In the genomic region with DNA sequence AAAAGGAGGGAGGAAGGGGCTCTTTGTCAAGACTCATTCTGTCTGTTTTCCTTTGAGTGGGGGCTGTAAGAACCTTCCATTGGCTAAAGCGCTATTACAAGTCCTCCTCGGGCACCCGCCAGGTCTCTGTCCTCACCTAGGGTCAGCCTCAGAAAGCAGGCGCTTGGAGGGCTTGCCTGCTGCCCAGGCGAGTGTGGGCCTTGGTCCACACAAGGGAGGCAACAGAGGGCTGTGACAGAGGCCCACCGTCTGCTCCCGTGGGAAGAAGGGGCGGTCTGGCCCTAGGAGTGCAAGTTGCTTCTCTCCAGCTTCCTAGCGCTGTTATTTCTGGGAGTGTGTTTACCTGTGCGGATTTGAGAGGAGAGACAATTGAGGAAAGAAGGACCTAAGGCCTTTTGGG, we compare ENCODE assay signal across 23 cellular contexts. TPM values are rescaled to one million over a fixed set of nuclear protein-coding genes. Genes with fewer than 3 reads are reported as not detected.
DNase-seq lines count a peak whose midpoint lies in the region; FAIRE-seq and TF ChIP-seq lines count a peak whose summit lies in the region.
"Had no signal": no experiment of that assay in that cellular context is flagged by ENCODE, and none has a peak within 500 bp of the region (broad histone marks: within the 10 kb centered on the region; RNA-seq: fewer than 3 reads in every experiment).

No MANE protein-coding gene starts in this region.

- 92 to 94% (median 93%) methylated on average over 10 of the region's 10 CpGs for WGBS in spleen, 5 donors

- H3K4me3 ChIP-seq in kidney (ENCODE audit: low read length in 2 of 2) = no peak overlapping the region
- no peak overlapping the region for H3K4me3 ChIP-seq in neural progenitor cell
- no peak overlapping the region for H3K4me3 ChIP-seq in spleen
- H3K4me3 ChIP-seq in uterus = no peak overlapping the region
- H3K4me3 ChIP-seq: GM23338 had no signal

- peak; percentile 52 for DNase-seq in kidney
- DNase-seq in neural progenitor cell (ENCODE audit: low spot score) = no peak
- peak; percentile 51 for DNase-seq in spleen
- no peak for DNase-seq in DMS53 (lab: John Stamatoyannopoulos, UW)
- DNase-seq in frontal cortex (ENCODE audit: low spot score in 2 of 2) = no peak
- no peak for DNase-seq in uterus
- DNase-seq in endothelial cell (ENCODE audit: low spot score) = no peak
- DNase-seq: ACHN; BE2C; C1 segment of cervical spinal cord; Caco-2; CD4-positive, alpha-beta T cell; DMS79; GDM1; HCEC 1CT had no signal

- H4K20me1 ChIP-seq in neural progenitor cell (ENCODE audit: low read depth) = no peaks in the 10 kb centered on the region

- intact Hi-C loops in kidney (cut with DNase I) = no loop called here
- intact Hi-C loops in spleen (cut with DNase I; ENCODE audit: low total_unique reads) = no loop called here
- intact Hi-C loops in uterus (cut with DNase I; ENCODE audit: low total_unique reads) = no loop called here

- H3K27me3 ChIP-seq in neural progenitor cell (no peaks in the 10 kb centered on the region), spleen (replicated peaks in 1 of 7) (peaks cover 0 to 16% (median 0%) of the 10 kb centered on the region in 7 donors), uterus (no peaks in the 10 kb centered on the region)
- H3K27me3 ChIP-seq: BE2C had no signal

- H3K27ac Mint-ChIP-seq in neural progenitor cell (no peak overlapping the region), endothelial cell (ENCODE audit: unreplicated experiment) (no peak overlapping the region)
- H3K27ac Mint-ChIP-seq: CD4-positive, alpha-beta T cell; GM23338 had no signal

- H3K27me3 Mint-ChIP-seq in neural progenitor cell (ENCODE audit: insufficient read depth, low read depth) = peaks cover 10% of the 10 kb centered on the region
- peaks cover 4% of the 10 kb centered on the region for H3K27me3 Mint-ChIP-seq in endothelial cell (ENCODE audit: unreplicated experiment)
- H3K27me3 Mint-ChIP-seq: CD4-positive, alpha-beta T cell had no signal

- TF ChIP-seq POLR2A in spleen (IDR thresholded peaks at IDR 0.05) = no peak
- no peak for TF ChIP-seq POLR2A in uterus (IDR thresholded peaks at IDR 0.05)

- H3K9ac ChIP-seq in kidney (ENCODE audit: low read length in 2 of 2) = no peak overlapping the region
- H3K9ac ChIP-seq in neural progenitor cell = no peak overlapping the region

- H3K4me3 Mint-ChIP-seq in neural progenitor cell (peak overlapping the region; percentile 41), endothelial cell (ENCODE audit: unreplicated experiment) (no peak overlapping the region)
- H3K4me3 Mint-ChIP-seq: CD4-positive, alpha-beta T cell; GM23338 had no signal

- H3K36me3 Mint-ChIP-seq in neural progenitor cell (no peaks in the 10 kb centered on the region), endothelial cell (ENCODE audit: low read depth, unreplicated experiment) (no peaks in the 10 kb centered on the region)

- H3K9me3 ChIP-seq in kidney (ENCODE audit: control insufficient read depth in 1 of 2, low read length in 2 of 2) = no peaks in the 10 kb centered on the region
- no peaks in the 10 kb centered on the region for H3K9me3 ChIP-seq in neural progenitor cell (ENCODE audit: low read depth)
- H3K9me3 ChIP-seq in spleen = no peaks in the 10 kb centered on the region
- no peaks in the 10 kb centered on the region for H3K9me3 ChIP-seq in uterus
- H3K9me3 ChIP-seq: BE2C, Caco-2 had no signal

- H3K4me1 Mint-ChIP-seq in neural progenitor cell = peaks cover 6% of the 10 kb centered on the region
- H3K4me1 Mint-ChIP-seq in endothelial cell (ENCODE audit: unreplicated experiment) = peaks cover 7% of the 10 kb centered on the region
- H3K4me1 Mint-ChIP-seq: GM23338 had no signal

- H3F3A ChIP-seq in neural progenitor cell (ENCODE audit: low read depth) = no peaks in the 10 kb centered on the region

- peak overlapping the region; percentile 66 for H3K27ac ChIP-seq in VCaP
- no peak overlapping the region for H3K27ac ChIP-seq in kidney (ENCODE audit: low read depth in 2 of 2, low read length in 2 of 2)
- H3K27ac ChIP-seq in neural progenitor cell = no peak overlapping the region
- H3K27ac ChIP-seq in spleen = no peak overlapping the region
- no peak overlapping the region for H3K27ac ChIP-seq in uterus
- H3K27ac ChIP-seq: HL-60 had no signal

- H3K4me1 ChIP-seq in kidney (ENCODE audit: control insufficient read depth in 1 of 2, insufficient read depth in 1 of 2, low read depth in 1 of 2, low read length in 2 of 2) (no peaks in the 10 kb centered on the region), neural progenitor cell (no peaks in the 10 kb centered on the region), spleen (no peaks in the 10 kb centered on the region), uterus (no peaks in the 10 kb centered on the region)
- H3K4me1 ChIP-seq: BE2C had no signal

- no peak overlapping the region for H2AFZ ChIP-seq in neural progenitor cell (replicated peaks)
- H2AFZ ChIP-seq: GM23338 had no signal

- no peaks in the 10 kb centered on the region for H3K79me2 ChIP-seq in neural progenitor cell (ENCODE audit: low read depth)

- H3K36me3 ChIP-seq in kidney (ENCODE audit: control insufficient read depth in 1 of 2, insufficient read depth in 2 of 2, low read length in 2 of 2) = no peaks in the 10 kb centered on the region
- H3K36me3 ChIP-seq in neural progenitor cell = no peaks in the 10 kb centered on the region
- no peaks in the 10 kb centered on the region for H3K36me3 ChIP-seq in spleen
- H3K36me3 ChIP-seq in uterus = no peaks in the 10 kb centered on the region
- H3K36me3 ChIP-seq: BE2C had no signal

- TF ChIP-seq CTCF in VCaP (conservative IDR thresholded peaks at IDR 0.05) = no peak
- TF ChIP-seq CTCF in kidney (IDR thresholded peaks at IDR 0.05; ENCODE audit: borderline replicate concordance, extremely low read depth, insufficient read depth) = no peak
- no peak for TF ChIP-seq CTCF in neural progenitor cell (IDR thresholded peaks at IDR 0.05)
- TF ChIP-seq CTCF in spleen (IDR thresholded peaks at IDR 0.05 in 8 of 11, conservative IDR thresholded peaks at IDR 0.05 in 3 of 11) = no peak
- TF ChIP-seq CTCF in uterus (IDR thresholded peaks at IDR 0.05) = no peak
- no peak for TF ChIP-seq CTCF in endothelial cell (IDR thresholded peaks at IDR 0.05; ENCODE audit: unreplicated experiment)

- H3K9me3 Mint-ChIP-seq in neural progenitor cell = no peaks in the 10 kb centered on the region
- H3K9me3 Mint-ChIP-seq in endothelial cell (ENCODE audit: unreplicated experiment) = no peaks in the 10 kb centered on the region
- H3K9me3 Mint-ChIP-seq: CD4-positive, alpha-beta T cell; GM23338 had no signal

- H3K4me2 ChIP-seq in neural progenitor cell = no peak overlapping the region
- H3K4me2 ChIP-seq: GM23338 had no signal

- FAIRE-seq in kidney (lab: Jason Lieb, UNC) (no peak), frontal cortex (lab: Jason Lieb, UNC) (no peak)
- FAIRE-seq: A204.1, D721Med, H54 had no signal

RNA-seq across cellular contexts. Expression of a gene that starts 24.0 kb away (rescaled TPM):
- total RNA-seq in kidney (38.5 TPM), neural progenitor cell (ENCODE audit: low replicate concordance) (6.9 and 11.9 TPM in 2 replicates), spleen (10 to 100 TPM; 20.4 to 33.2 (median 22.1) TPM), frontal cortex (2.0 TPM), uterus (10 to 100 TPM; 12.8 to 45.2 (median 26.1) TPM), endothelial cell (ENCODE audit: unreplicated experiment) (64.9 TPM)
- polyA plus RNA-seq in kidney (ENCODE audit: insufficient read depth, low read depth, low replicate concordance) (15.7 TPM), spleen (1 to 10 TPM; 5.5 to 9.7 (median 7.7) TPM)

RNA-seq across cellular contexts. Expression of a gene that starts 24.5 kb away (rescaled TPM):
- total RNA-seq in kidney (not detected), neural progenitor cell (ENCODE audit: low replicate concordance) (not detected in 2 replicates), spleen (not detected), frontal cortex (not detected), uterus (not detected), endothelial cell (ENCODE audit: unreplicated experiment) (not detected)
- polyA plus RNA-seq in kidney (ENCODE audit: insufficient read depth, low read depth, low replicate concordance) (not detected), spleen (not detected)
- total RNA-seq: CD4-positive, alpha-beta T cell; Daoy; GM23338; HT1080 had no signal
- polyA plus RNA-seq: GM23338 had no signal

Comparison
In these comparisons a context has a peak if more than half of its experiments do, and no peak if none do; other contexts are left out.
1. DNase-seq: peak in kidney (single experiment) and spleen (single experiment); none in neural progenitor cell (single experiment), DMS53 (single experiment), frontal cortex (0 of 2), uterus (0 of 2) and endothelial cell (single experiment).